11 cellular contexts compared by ENCODE assay signal in genomic region chr6:137487947-137488735, GRCh38. TPM values are rescaled to one million over a fixed set of nuclear protein-coding genes. Genes with fewer than 3 reads are reported as not detected.
DNase-seq lines count a peak whose midpoint lies in the region; ATAC-seq and TF ChIP-seq lines count a peak whose summit lies in the region.
"Had no signal": no experiment of that assay in that cellular context is flagged by ENCODE, and none has a peak within 500 bp of the region (broad histone marks: within the 10 kb centered on the region; RNA-seq: fewer than 3 reads in every experiment).

No MANE protein-coding gene starts in this region.

- no peak overlapping the region for H2BK5ac ChIP-seq in H9 (ENCODE audit: insufficient read length, low read length)

- H3K4me3 ChIP-seq in BLaER1, result peak overlapping the region; percentile 36; the same call in 1 of the 2 replicates

- no peak overlapping the region for H3K4ac ChIP-seq in H9 (ENCODE audit: low read depth, low read length)

- H2AK5ac ChIP-seq in H9 (ENCODE audit: insufficient read length, low read length), result no peak overlapping the region

- H3K23me2 ChIP-seq in H9 (ENCODE audit: insufficient read length, low read depth, low read length, poor library complexity, severe bottlenecking), result peaks cover 18% of the 10 kb centered on the region

- H3K36me3 Mint-ChIP-seq in H9 (ENCODE audit: insufficient read depth in 1 of 3, low read depth in 3 of 3), result no peaks in the 10 kb centered on the region; a peak in 1 of 7 replicates
- H3K36me3 Mint-ChIP-seq in brain, result no peaks in the 10 kb centered on the region
- peaks cover 7 to 14% of the 10 kb centered on the region in 2 donors for H3K36me3 Mint-ChIP-seq in naive B cell

- H3T11ph ChIP-seq in H9 (ENCODE audit: low read length), result no peak overlapping the region

- H3K18ac ChIP-seq in H9 (ENCODE audit: insufficient read length, low read depth, low read length), result no peak overlapping the region

- H3K9me3 Mint-ChIP-seq in H9 (no peaks in the 10 kb centered on the region; a peak in 2 of 5 replicates), brain (peaks cover 0 to 8% (median 7%) of the 10 kb centered on the region in 5 experiments), naive B cell (peaks cover 0 to 25% (median 14%) of the 10 kb centered on the region in 7 donors)

- no peak overlapping the region for H2BK120ac ChIP-seq in H9 (ENCODE audit: low read depth, low read length, poor library complexity, severe bottlenecking)

- H2AFZ ChIP-seq in H9 (ENCODE audit: low read length), result no peak overlapping the region

- no peaks in the 10 kb centered on the region for H3K79me1 ChIP-seq in H9 (ENCODE audit: insufficient read depth, low read depth, low read length, poor library complexity, severe bottlenecking)

- H3K27me3 Mint-ChIP-seq in H9 (ENCODE audit: low read depth) (peaks cover 100% of the 10 kb centered on the region), brain (peaks cover 100% of the 10 kb centered on the region), naive B cell (peaks cover 81 to 92% (median 85%) of the 10 kb centered on the region in 3 donors)

- peak overlapping the region; percentile 60 to 87 for H3K4me3 Mint-ChIP-seq in H9
- peak overlapping the region in 3 of 5 experiments; percentile 50 to 62 (median 55) for H3K4me3 Mint-ChIP-seq in brain
- peak overlapping the region; percentile 55 to 85 (median 81) for H3K4me3 Mint-ChIP-seq in naive B cell

- no peaks in the 10 kb centered on the region for H3K79me2 ChIP-seq in H9 (ENCODE audit: insufficient read depth, low read length)

- no peak overlapping the region for H3K23ac ChIP-seq in H9 (ENCODE audit: insufficient read length, low read depth, low read length)

- H2BK20ac ChIP-seq in H9 (ENCODE audit: low read depth, low read length, poor library complexity, severe bottlenecking), result no peak overlapping the region

- peaks cover 72% of the 10 kb centered on the region for H3K27me3 ChIP-seq in BLaER1
- peaks cover 65% of the 10 kb centered on the region for H3K27me3 ChIP-seq in H9 (ENCODE audit: insufficient read depth, low read length)

- intact Hi-C loops in posterior vena cava (cut with DNase I), result no loop called here

- H3K27ac Mint-ChIP-seq in H9 (no peak overlapping the region), brain (no peak overlapping the region), naive B cell (peak overlapping the region in 2 of 6 donors; percentile 74 to 84)

- H3K27ac ChIP-seq in BLaER1 (no peak overlapping the region), H9 (ENCODE audit: insufficient read length, low read depth, low read length) (no peak overlapping the region)
- H3K27ac ChIP-seq: pancreas had no signal

- H3K4me1 ChIP-seq in BLaER1, result no peaks in the 10 kb centered on the region
- H3K4me1 ChIP-seq in H9 (ENCODE audit: insufficient read depth, low read length), result no peaks in the 10 kb centered on the region; the same call in 1 of the 2 replicates
- H3K4me1 ChIP-seq: pancreas had no signal

- H3K9me3 ChIP-seq in BLaER1 (peaks cover 63% of the 10 kb centered on the region), H9 (ENCODE audit: control insufficient read depth, low read depth, low read length) (no peaks in the 10 kb centered on the region)
- H3K9me3 ChIP-seq: pancreas had no signal

- peak; percentile 59 to 61 for ATAC-seq in naive B cell (ENCODE audit: low read depth in 2 of 2)
- no peak for ATAC-seq in GM19023 (IDR thresholded peaks at IDR 0.05; ENCODE audit: unreplicated experiment)

- H4K20me1 ChIP-seq in BLaER1 (no peaks in the 10 kb centered on the region), H9 (ENCODE audit: control insufficient read depth, insufficient read depth, insufficient read length) (peaks cover 2% of the 10 kb centered on the region)

- no peak overlapping the region for H4K5ac ChIP-seq in H9 (ENCODE audit: insufficient read length, low read depth, low read length)

- no peak overlapping the region for H2BK12ac ChIP-seq in H9 (ENCODE audit: insufficient read length, low read depth, low read length)

- TF ChIP-seq CTCF in H9 (conservative IDR thresholded peaks at IDR 0.05) (no peak), brain (conservative IDR thresholded peaks at IDR 0.05) (no peak)

- no peak overlapping the region for H3K14ac ChIP-seq in H9 (ENCODE audit: insufficient read depth, low read length)

- DNase-seq in H9, result no peak
- no peak for DNase-seq in naive B cell
- DNase-seq in HuH-7 (ENCODE audit: low spot score), result no peak
- no peak for DNase-seq in posterior vena cava (ENCODE audit: low spot score)
- DNase-seq in GM19238 (ENCODE audit: insufficient read length, low spot score), result no peak
- DNase-seq: kidney glomerular epithelial cell, SIG-M5 had no signal

- no peak overlapping the region for H3K56ac ChIP-seq in H9 (ENCODE audit: insufficient read length, low read depth, low read length)

- H2BK15ac ChIP-seq in H9 (ENCODE audit: low read depth, low read length), result no peak overlapping the region

- no peak overlapping the region for H3K9ac ChIP-seq in BLaER1
- H3K9ac ChIP-seq in H9 (ENCODE audit: extremely low read depth, insufficient read length, low read length), result no peak overlapping the region

- no peak overlapping the region for H4K91ac ChIP-seq in H9 (ENCODE audit: insufficient read length, low read depth, low read length)

- H3K4me1 Mint-ChIP-seq in H9 (peaks cover 53 to 63% of the 10 kb centered on the region in 2 experiments), brain (peaks cover 32% of the 10 kb centered on the region), naive B cell (peaks cover 9 to 39% (median 37%) of the 10 kb centered on the region in 3 donors)

- peaks cover 8% of the 10 kb centered on the region; the same call in 1 of the 2 replicates for H3K36me3 ChIP-seq in BLaER1
- H3K36me3 ChIP-seq: pancreas had no signal

- WGBS in H9 (ENCODE audit: extremely low coverage, insufficient read length, low lambda C conversion rate), result no CpG with 5 or more reads among the region's 49 CpGs

- no peak overlapping the region for H4K8ac ChIP-seq in H9 (replicated peaks; ENCODE audit: insufficient read length, low read depth, low read length)

- H3K4me2 ChIP-seq in BLaER1, result no peak overlapping the region
- H3K4me2 ChIP-seq in H9 (ENCODE audit: insufficient read depth, insufficient read length, low read length), result peak overlapping the region; percentile 77

RNA-seq across cellular contexts. Expression of gene OLIG3, which starts 6.1 kb away (rescaled TPM):
- 0.22 and 0.42 TPM in 2 replicates for total RNA-seq in H9 (2021)
- polyA plus RNA-seq in brain (ENCODE audit: insufficient read depth, low read depth, low replicate concordance), result not detected
- polyA plus RNA-seq in naive B cell (ENCODE audit: low read depth in 6 of 6), result not detected
- not detected for total RNA-seq in posterior vena cava
